13 cellular contexts compared by ENCODE assay signal in the genomic region with DNA sequence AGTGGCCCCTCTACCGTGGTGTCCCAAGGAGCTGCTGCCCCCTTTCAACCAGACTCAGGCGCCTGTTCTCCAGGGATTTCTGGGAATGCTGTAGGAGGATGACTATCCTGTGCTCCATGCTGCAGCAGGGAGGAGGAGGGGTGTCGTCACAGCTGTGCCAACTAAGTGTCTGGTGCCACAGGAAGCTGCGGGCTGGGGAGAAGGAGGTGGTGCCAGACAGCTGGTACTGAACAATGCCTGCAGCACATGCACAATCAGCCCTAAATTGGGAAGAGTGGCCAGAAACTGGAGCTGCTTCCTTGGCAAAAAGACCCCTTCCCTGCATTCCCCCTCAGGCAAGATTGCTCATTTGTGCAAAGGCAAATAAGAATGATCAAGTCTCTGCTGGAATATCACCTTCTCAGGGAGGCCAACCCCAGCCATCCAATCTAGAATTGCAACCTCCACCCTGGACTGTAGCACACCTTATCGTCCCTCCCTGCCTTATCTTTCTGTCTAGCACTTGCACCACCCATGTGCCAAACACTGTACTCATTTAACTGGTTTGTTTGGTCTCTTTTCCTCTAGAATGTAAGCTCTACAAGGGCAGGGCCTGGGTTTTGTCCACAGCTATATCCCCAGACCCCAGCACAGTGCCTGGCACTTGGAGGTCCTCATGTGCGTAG. TPM values are rescaled to one million over a fixed set of nuclear protein-coding genes. Genes with fewer than 3 reads are reported as not detected.
A peak's percentile ranks its signal among the peaks of the same experiment; 100 is the strongest.
DNase-seq lines count a peak whose midpoint lies in the region; ATAC-seq, FAIRE-seq and TF ChIP-seq lines count a peak whose summit lies in the region.
"Had no signal": no experiment of that assay in that cellular context is flagged by ENCODE, and none has a peak within 500 bp of the region (broad histone marks: within the 10 kb centered on the region; RNA-seq: fewer than 3 reads in every experiment).

No MANE protein-coding gene starts in this region.

- no peak overlapping the region for H3K27ac ChIP-seq in DND-41 (ENCODE audit: low read length)

- peak; percentile 15 for DNase-seq in DND-41
- peak; percentile 39 for DNase-seq in NCI-H2107 (lab: John Stamatoyannopoulos, UW)
- peak; percentile 50 to 67 for DNase-seq in frontal cortex (ENCODE audit: low spot score in 2 of 2)
- DNase-seq in nucleus accumbens (lab: John Stamatoyannopoulos, UW), result peak in 51 of 56 donors; percentile 9 to 92 (median 68)
- DNase-seq in LoVo (ENCODE audit: low spot score), result no peak
- DNase-seq in SHP77 treated with DMSO at 0.1 percent for 48 hours (lab: John Stamatoyannopoulos, UW), result no peak
- DNase-seq in NCI-H526 (lab: John Stamatoyannopoulos, UW), result no peak
- DNase-seq: activated CD4-positive, alpha-beta T cell treated with anti-CD3 and anti-CD28 coated beads for 4 hours; NK-92 treated with Interleukin-12 subunit alpha and Interleukin-12 subunit beta, amount 100 ng/mL, for 24 hours; stimulated activated naive CD4-positive, alpha-beta T cell had no signal

- TF ChIP-seq CTCF in DND-41 (IDR thresholded peaks at IDR 0.05; ENCODE audit: borderline replicate concordance, extremely low read depth, low read length, poor library complexity, severe bottlenecking), result no peak

- H3K36me3 ChIP-seq in DND-41 (ENCODE audit: insufficient read depth, low read length), result no peaks in the 10 kb centered on the region

- peaks cover 3% of the 10 kb centered on the region for H3K27me3 ChIP-seq in DND-41 (ENCODE audit: insufficient read depth, low read length, poor library complexity)

- H2AFZ ChIP-seq in DND-41 (ENCODE audit: low read depth, low read length), result no peak overlapping the region

- H3K4me3 ChIP-seq in DND-41 (ENCODE audit: low read depth in 1 of 2, low read length in 2 of 2), result no peak overlapping the region

- FAIRE-seq in frontal cortex (lab: Jason Lieb, UNC), result no peak
- FAIRE-seq: islet of Langerhans had no signal

- H3K9ac ChIP-seq in DND-41 (ENCODE audit: low read depth, low read length), result no peak overlapping the region

- no peaks in the 10 kb centered on the region for H3K4me1 ChIP-seq in DND-41 (ENCODE audit: insufficient read depth, low read length)

- H3K9me3 ChIP-seq in DND-41 (ENCODE audit: insufficient read depth, low read length, severe bottlenecking), result no peaks in the 10 kb centered on the region

- ATAC-seq in DND-41 (ENCODE audit: insufficient read depth, low read depth) (peak; percentile 70), HG02870 (IDR thresholded peaks at IDR 0.05; ENCODE audit: unreplicated experiment) (no peak)
- ATAC-seq: activated T-helper 17 cell treated with anti-CD3 and anti-CD28 coated beads, Interleukin-2, amount 50 U/mL, for 72 hours had no signal

- H4K20me1 ChIP-seq in DND-41 (ENCODE audit: insufficient read depth, low read length), result no peaks in the 10 kb centered on the region; the same call in 1 of the 2 replicates

- no peak overlapping the region for H3K4me2 ChIP-seq in DND-41 (ENCODE audit: insufficient read depth, low read length)

- no peaks in the 10 kb centered on the region for H3K79me2 ChIP-seq in DND-41 (ENCODE audit: insufficient read depth, low read length)

RNA-seq across cellular contexts. Expression of a gene that starts 33.3 kb away (rescaled TPM):
- 0.82 TPM for total RNA-seq in frontal cortex

RNA-seq across cellular contexts. Expression of a gene that starts 35.4 kb away (rescaled TPM):
- 2.4 TPM for total RNA-seq in frontal cortex

RNA-seq across cellular contexts. Expression of a gene that starts 56.3 kb away (rescaled TPM):
- total RNA-seq in frontal cortex, result 1.6 TPM

Comparison
In these comparisons a context has a peak if more than half of its experiments do, and no peak if none do; other contexts are left out.
1. DNase-seq: peak in DND-41 (single experiment), NCI-H2107 (single experiment), frontal cortex (2 of 2) and nucleus accumbens (51 of 56); none in LoVo (single experiment), SHP77 treated with DMSO at 0.1 percent for 48 hours (single experiment) and NCI-H526 (0 of 2).